8 cellular contexts compared by ENCODE assay signal in genomic region chr14:54881761-54882401, GRCh38. TPM values are rescaled to one million over a fixed set of nuclear protein-coding genes. Genes with fewer than 3 reads are reported as not detected.
DNase-seq lines count a peak whose midpoint lies in the region; ATAC-seq lines count a peak whose summit lies in the region.

No MANE protein-coding gene starts in this region.

- peak overlapping the region; percentile 94 for H3K27ac Mint-ChIP-seq in activated T-helper 2 cell treated with anti-CD3 and anti-CD28 coated beads, Interferon-gamma antibody, Interleukin-2, Interleukin-4, amounts not matched to agents 10 μg/mL and 5 μg/mL and 100 μg/mL, durations not matched to agents 14 hours and 24 hours and 36 hours

- WGBS in thymus = 5% methylated on average over 5 of the region's 5 CpGs

- H3K27me3 Mint-ChIP-seq in activated T-helper 2 cell treated with anti-CD3 and anti-CD28 coated beads, Interferon-gamma antibody, Interleukin-2, Interleukin-4, amounts not matched to agents 10 μg/mL and 5 μg/mL and 100 μg/mL, durations not matched to agents 14 hours and 24 hours and 36 hours (ENCODE audit: low read depth) = no peaks in the 10 kb centered on the region

- DNase-seq in ACHN (peak; percentile 20), inferior parietal cortex (ENCODE audit: extremely low spot score) (peak; percentile 45), cerebellar cortex (ENCODE audit: low spot score) (no peak)
- DNase-seq in activated T-helper 2 cell treated with anti-CD3 and anti-CD28 coated beads, Interferon-gamma antibody, Interleukin-2, Interleukin-4, amounts not matched to agents 10 μg/mL and 5 μg/mL and 100 μg/mL, durations not matched to agents 14 hours and 24 hours and 36 hours (ENCODE audit: low spot score) = no peak

- intact Hi-C loops in activated T-helper 2 cell treated with anti-CD3 and anti-CD28 coated beads, Interferon-gamma antibody, Interleukin-2, Interleukin-4, amounts not matched to agents 10 μg/mL and 5 μg/mL and 100 μg/mL, durations not matched to agents 14 hours and 24 hours and 36 hours (cut with micrococcal nuclease) = loop anchor here (1.0 kb wide), 1 partner anchor 20 kb away; the partner anchor contains the start of gene GCH1

- in situ Hi-C loops in ACHN (cut with HindIII; ENCODE audit: low pct_ligation_motif_present, low pct_unique_long_range_greater_than_20kb, low sequenced_read_pairs) = no loop called here

- peak overlapping the region; percentile 77 for H3K27ac ChIP-seq in thymus (ENCODE audit: low read depth)

- H3K4me1 ChIP-seq in thymus (ENCODE audit: control insufficient read depth, insufficient read depth, low read length) = peaks cover 2% of the 10 kb centered on the region

- H3K4me3 ChIP-seq in thymus (ENCODE audit: low read length) = peak overlapping the region; percentile 31

- no peaks in the 10 kb centered on the region for H3K9me3 ChIP-seq in thymus (ENCODE audit: control insufficient read depth)

- H3K4me3 Mint-ChIP-seq in activated T-helper 2 cell treated with anti-CD3 and anti-CD28 coated beads, Interferon-gamma antibody, Interleukin-2, Interleukin-4, amounts not matched to agents 10 μg/mL and 5 μg/mL and 100 μg/mL, durations not matched to agents 14 hours and 24 hours and 36 hours (ENCODE audit: low read depth) = peak overlapping the region; percentile 82

- ATAC-seq in GM18861 (IDR thresholded peaks at IDR 0.05; ENCODE audit: unreplicated experiment) (peak; percentile 38), HG03175 (IDR thresholded peaks at IDR 0.05; ENCODE audit: unreplicated experiment) (peak; percentile 59), HG02623 (IDR thresholded peaks at IDR 0.05; ENCODE audit: unreplicated experiment) (no peak)

- no peaks in the 10 kb centered on the region for H3K27me3 ChIP-seq in thymus (ENCODE audit: control insufficient read depth, insufficient read depth)

- H3K4me1 Mint-ChIP-seq in activated T-helper 2 cell treated with anti-CD3 and anti-CD28 coated beads, Interferon-gamma antibody, Interleukin-2, Interleukin-4, amounts not matched to agents 10 μg/mL and 5 μg/mL and 100 μg/mL, durations not matched to agents 14 hours and 24 hours and 36 hours (ENCODE audit: low read depth) = peaks cover 50% of the 10 kb centered on the region

- H3K36me3 ChIP-seq in thymus (ENCODE audit: control insufficient read depth, insufficient read depth) = no peaks in the 10 kb centered on the region

- peaks cover 28% of the 10 kb centered on the region for H3K36me3 Mint-ChIP-seq in activated T-helper 2 cell treated with anti-CD3 and anti-CD28 coated beads, Interferon-gamma antibody, Interleukin-2, Interleukin-4, amounts not matched to agents 10 μg/mL and 5 μg/mL and 100 μg/mL, durations not matched to agents 14 hours and 24 hours and 36 hours (ENCODE audit: low read depth)

- no peaks in the 10 kb centered on the region for H3K9me3 Mint-ChIP-seq in activated T-helper 2 cell treated with anti-CD3 and anti-CD28 coated beads, Interferon-gamma antibody, Interleukin-2, Interleukin-4, amounts not matched to agents 10 μg/mL and 5 μg/mL and 100 μg/mL, durations not matched to agents 14 hours and 24 hours and 36 hours

RNA-seq across cellular contexts. Expression of gene GCH1, which starts 20.7 kb away (rescaled TPM):
- 51.4 and 52.5 TPM in 2 replicates for total RNA-seq in activated T-helper 2 cell treated with anti-CD3 and anti-CD28 coated beads, Interferon-gamma antibody, Interleukin-2, Interleukin-4, amounts not matched to agents 10 μg/mL and 5 μg/mL and 100 μg/mL, durations not matched to agents 14 hours and 24 hours and 36 hours
- 22.5 TPM for polyA plus RNA-seq in thymus

Comparison
In these comparisons a context has a peak if more than half of its experiments do, and no peak if none do; other contexts are left out.
1. DNase-seq: peak in ACHN (single experiment) and inferior parietal cortex (single experiment); none in activated T-helper 2 cell treated with anti-CD3 and anti-CD28 coated beads, Interferon-gamma antibody, Interleukin-2, Interleukin-4, amounts not matched to agents 10 μg/mL and 5 μg/mL and 100 μg/mL, durations not matched to agents 14 hours and 24 hours and 36 hours (single experiment) and cerebellar cortex (single experiment).